In the genomic region with DNA sequence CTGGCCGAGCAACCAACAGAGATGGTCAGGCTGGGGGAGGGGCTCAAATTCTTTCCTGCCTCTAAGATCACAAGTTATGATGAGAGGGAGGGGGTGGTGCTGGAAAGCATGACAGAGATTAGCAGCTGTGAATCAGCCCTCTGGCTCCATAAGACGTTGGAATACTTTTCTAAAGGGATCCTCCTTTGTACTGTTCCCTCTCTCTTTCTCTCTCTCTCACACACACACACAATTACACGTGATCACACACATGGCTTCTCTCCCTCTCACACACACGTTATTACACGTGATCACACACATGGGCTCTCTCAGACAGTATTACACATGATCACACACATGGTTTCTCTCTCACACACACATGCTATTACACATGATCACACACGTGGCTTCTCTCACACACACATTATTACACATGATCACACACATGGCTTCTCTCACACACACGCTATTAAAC, we compare ENCODE assay signal across 1 cellular context.
TF ChIP-seq lines count a peak whose summit lies in the region.

A gene with protein sequence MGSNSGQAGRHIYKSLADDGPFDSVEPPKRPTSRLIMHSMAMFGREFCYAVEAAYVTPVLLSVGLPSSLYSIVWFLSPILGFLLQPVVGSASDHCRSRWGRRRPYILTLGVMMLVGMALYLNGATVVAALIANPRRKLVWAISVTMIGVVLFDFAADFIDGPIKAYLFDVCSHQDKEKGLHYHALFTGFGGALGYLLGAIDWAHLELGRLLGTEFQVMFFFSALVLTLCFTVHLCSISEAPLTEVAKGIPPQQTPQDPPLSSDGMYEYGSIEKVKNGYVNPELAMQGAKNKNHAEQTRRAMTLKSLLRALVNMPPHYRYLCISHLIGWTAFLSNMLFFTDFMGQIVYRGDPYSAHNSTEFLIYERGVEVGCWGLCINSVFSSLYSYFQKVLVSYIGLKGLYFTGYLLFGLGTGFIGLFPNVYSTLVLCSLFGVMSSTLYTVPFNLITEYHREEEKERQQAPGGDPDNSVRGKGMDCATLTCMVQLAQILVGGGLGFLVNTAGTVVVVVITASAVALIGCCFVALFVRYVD (minus strand): TSS at position 23 of the 454 bp plus-strand sequence. CDS start 110 bp downstream, outside the sequence.

TF ChIP-seq in H1, 55 proteins besides CTCF, POLR2A, EP300 and RAD21:
- TF ChIP-seq CTBP2 (IDR thresholded peaks at IDR 0.05; ENCODE audit: borderline replicate concordance, insufficient read depth, insufficient read length, low read length): no peak
- TF ChIP-seq, protein P1, sequence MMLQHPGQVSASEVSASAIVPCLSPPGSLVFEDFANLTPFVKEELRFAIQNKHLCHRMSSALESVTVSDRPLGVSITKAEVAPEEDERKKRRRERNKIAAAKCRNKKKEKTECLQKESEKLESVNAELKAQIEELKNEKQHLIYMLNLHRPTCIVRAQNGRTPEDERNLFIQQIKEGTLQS (IDR thresholded peaks at IDR 0.05; ENCODE audit: insufficient read depth, low read depth, low read length): no peak
- no peak for TF ChIP-seq TEAD4 (IDR thresholded peaks at IDR 0.05; ENCODE audit: low read depth, low read length)
- no peak for TF ChIP-seq CHD1 (IDR thresholded peaks at IDR 0.05; ENCODE audit: low read depth, low read length)
- no peak for TF ChIP-seq TAF1 (IDR thresholded peaks at IDR 0.05; ENCODE audit: low read depth, low read length)
- no peak for TF ChIP-seq KDM4A (IDR thresholded peaks at IDR 0.05; ENCODE audit: low read depth, low read length, severe bottlenecking)
- no peak for TF ChIP-seq TCF12 (IDR thresholded peaks at IDR 0.05; ENCODE audit: low read depth, low read length)
- TF ChIP-seq GTF2F1 (IDR thresholded peaks at IDR 0.05; ENCODE audit: borderline replicate concordance, low read depth, low read length): no peak
- TF ChIP-seq SIN3A (conservative IDR thresholded peaks at IDR 0.05 in 1 of 2, IDR thresholded peaks at IDR 0.05 in 1 of 2; ENCODE audit: low read depth in 1 of 2, low read length in 2 of 2): no peak
- no peak for TF ChIP-seq PHF8 (conservative IDR thresholded peaks at IDR 0.05; ENCODE audit: low read depth, low read length)
- no peak for TF ChIP-seq CBX5 (IDR thresholded peaks at IDR 0.05; ENCODE audit: low read depth, low read length)
- TF ChIP-seq, protein P2, sequence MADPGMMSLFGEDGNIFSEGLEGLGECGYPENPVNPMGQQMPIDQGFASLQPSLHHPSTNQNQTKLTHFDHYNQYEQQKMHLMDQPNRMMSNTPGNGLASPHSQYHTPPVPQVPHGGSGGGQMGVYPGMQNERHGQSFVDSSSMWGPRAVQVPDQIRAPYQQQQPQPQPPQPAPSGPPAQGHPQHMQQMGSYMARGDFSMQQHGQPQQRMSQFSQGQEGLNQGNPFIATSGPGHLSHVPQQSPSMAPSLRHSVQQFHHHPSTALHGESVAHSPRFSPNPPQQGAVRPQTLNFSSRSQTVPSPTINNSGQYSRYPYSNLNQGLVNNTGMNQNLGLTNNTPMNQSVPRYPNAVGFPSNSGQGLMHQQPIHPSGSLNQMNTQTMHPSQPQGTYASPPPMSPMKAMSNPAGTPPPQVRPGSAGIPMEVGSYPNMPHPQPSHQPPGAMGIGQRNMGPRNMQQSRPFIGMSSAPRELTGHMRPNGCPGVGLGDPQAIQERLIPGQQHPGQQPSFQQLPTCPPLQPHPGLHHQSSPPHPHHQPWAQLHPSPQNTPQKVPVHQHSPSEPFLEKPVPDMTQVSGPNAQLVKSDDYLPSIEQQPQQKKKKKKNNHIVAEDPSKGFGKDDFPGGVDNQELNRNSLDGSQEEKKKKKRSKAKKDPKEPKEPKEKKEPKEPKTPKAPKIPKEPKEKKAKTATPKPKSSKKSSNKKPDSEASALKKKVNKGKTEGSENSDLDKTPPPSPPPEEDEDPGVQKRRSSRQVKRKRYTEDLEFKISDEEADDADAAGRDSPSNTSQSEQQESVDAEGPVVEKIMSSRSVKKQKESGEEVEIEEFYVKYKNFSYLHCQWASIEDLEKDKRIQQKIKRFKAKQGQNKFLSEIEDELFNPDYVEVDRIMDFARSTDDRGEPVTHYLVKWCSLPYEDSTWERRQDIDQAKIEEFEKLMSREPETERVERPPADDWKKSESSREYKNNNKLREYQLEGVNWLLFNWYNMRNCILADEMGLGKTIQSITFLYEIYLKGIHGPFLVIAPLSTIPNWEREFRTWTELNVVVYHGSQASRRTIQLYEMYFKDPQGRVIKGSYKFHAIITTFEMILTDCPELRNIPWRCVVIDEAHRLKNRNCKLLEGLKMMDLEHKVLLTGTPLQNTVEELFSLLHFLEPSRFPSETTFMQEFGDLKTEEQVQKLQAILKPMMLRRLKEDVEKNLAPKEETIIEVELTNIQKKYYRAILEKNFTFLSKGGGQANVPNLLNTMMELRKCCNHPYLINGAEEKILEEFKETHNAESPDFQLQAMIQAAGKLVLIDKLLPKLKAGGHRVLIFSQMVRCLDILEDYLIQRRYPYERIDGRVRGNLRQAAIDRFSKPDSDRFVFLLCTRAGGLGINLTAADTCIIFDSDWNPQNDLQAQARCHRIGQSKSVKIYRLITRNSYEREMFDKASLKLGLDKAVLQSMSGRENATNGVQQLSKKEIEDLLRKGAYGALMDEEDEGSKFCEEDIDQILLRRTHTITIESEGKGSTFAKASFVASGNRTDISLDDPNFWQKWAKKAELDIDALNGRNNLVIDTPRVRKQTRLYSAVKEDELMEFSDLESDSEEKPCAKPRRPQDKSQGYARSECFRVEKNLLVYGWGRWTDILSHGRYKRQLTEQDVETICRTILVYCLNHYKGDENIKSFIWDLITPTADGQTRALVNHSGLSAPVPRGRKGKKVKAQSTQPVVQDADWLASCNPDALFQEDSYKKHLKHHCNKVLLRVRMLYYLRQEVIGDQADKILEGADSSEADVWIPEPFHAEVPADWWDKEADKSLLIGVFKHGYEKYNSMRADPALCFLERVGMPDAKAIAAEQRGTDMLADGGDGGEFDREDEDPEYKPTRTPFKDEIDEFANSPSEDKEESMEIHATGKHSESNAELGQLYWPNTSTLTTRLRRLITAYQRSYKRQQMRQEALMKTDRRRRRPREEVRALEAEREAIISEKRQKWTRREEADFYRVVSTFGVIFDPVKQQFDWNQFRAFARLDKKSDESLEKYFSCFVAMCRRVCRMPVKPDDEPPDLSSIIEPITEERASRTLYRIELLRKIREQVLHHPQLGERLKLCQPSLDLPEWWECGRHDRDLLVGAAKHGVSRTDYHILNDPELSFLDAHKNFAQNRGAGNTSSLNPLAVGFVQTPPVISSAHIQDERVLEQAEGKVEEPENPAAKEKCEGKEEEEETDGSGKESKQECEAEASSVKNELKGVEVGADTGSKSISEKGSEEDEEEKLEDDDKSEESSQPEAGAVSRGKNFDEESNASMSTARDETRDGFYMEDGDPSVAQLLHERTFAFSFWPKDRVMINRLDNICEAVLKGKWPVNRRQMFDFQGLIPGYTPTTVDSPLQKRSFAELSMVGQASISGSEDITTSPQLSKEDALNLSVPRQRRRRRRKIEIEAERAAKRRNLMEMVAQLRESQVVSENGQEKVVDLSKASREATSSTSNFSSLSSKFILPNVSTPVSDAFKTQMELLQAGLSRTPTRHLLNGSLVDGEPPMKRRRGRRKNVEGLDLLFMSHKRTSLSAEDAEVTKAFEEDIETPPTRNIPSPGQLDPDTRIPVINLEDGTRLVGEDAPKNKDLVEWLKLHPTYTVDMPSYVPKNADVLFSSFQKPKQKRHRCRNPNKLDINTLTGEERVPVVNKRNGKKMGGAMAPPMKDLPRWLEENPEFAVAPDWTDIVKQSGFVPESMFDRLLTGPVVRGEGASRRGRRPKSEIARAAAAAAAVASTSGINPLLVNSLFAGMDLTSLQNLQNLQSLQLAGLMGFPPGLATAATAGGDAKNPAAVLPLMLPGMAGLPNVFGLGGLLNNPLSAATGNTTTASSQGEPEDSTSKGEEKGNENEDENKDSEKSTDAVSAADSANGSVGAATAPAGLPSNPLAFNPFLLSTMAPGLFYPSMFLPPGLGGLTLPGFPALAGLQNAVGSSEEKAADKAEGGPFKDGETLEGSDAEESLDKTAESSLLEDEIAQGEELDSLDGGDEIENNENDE (IDR thresholded peaks at IDR 0.05; ENCODE audit: insufficient replicate concordance, low read length): no peak
- TF ChIP-seq YY1 (IDR thresholded peaks at IDR 0.05; ENCODE audit: low read depth, low read length): no peak
- no peak for TF ChIP-seq ASH2L (IDR thresholded peaks at IDR 0.05; ENCODE audit: low read length)
- TF ChIP-seq, protein P3, sequence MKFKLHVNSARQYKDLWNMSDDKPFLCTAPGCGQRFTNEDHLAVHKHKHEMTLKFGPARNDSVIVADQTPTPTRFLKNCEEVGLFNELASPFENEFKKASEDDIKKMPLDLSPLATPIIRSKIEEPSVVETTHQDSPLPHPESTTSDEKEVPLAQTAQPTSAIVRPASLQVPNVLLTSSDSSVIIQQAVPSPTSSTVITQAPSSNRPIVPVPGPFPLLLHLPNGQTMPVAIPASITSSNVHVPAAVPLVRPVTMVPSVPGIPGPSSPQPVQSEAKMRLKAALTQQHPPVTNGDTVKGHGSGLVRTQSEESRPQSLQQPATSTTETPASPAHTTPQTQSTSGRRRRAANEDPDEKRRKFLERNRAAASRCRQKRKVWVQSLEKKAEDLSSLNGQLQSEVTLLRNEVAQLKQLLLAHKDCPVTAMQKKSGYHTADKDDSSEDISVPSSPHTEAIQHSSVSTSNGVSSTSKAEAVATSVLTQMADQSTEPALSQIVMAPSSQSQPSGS (IDR thresholded peaks at IDR 0.05; ENCODE audit: low read length): no peak
- TF ChIP-seq SRF (IDR thresholded peaks at IDR 0.05; ENCODE audit: low read depth, low read length): no peak
- TF ChIP-seq SIRT6 (IDR thresholded peaks at IDR 0.05; ENCODE audit: low read length): no peak
- no peak for TF ChIP-seq NRF1 (IDR thresholded peaks at IDR 0.05; ENCODE audit: low read depth, low read length)
- TF ChIP-seq HDAC2 (IDR thresholded peaks at IDR 0.05; ENCODE audit: borderline replicate concordance in 1 of 2, low read depth in 2 of 2, low read length in 2 of 2): no peak
